Comparison of ENCODE assay signal across 20 cellular contexts in genomic region chr19:30172643-30173242, GRCh38.
"Had no signal": no experiment of that assay in that cellular context is flagged by ENCODE, and none has a peak within 500 bp of the region (broad histone marks: within the 10 kb centered on the region; RNA-seq: fewer than 3 reads in every experiment).

No MANE protein-coding gene starts in this region.

- H3K27ac ChIP-seq: dorsolateral prefrontal cortex, gastrocnemius medialis, heart right ventricle, neutrophil, psoas muscle, right lobe of liver, upper lobe of left lung, uterus had no signal

- H3K36me3 ChIP-seq: gastrocnemius medialis, heart right ventricle, neutrophil, right lobe of liver, upper lobe of left lung, uterus had no signal

- DNase-seq: cortex of kidney; dorsolateral prefrontal cortex; effector memory CD4-positive, alpha-beta T cell; gastrocnemius medialis; heart right ventricle; hypothalamus; left ventricle myocardium superior; mesenchymal stem cell; naive thymus-derived CD4-positive, alpha-beta T cell; nephron progenitor cell; psoas muscle; retina; right lobe of liver; stimulated activated CD4-positive, alpha-beta T cell treated with anti-CD3 and anti-CD28 coated beads, Interleukin-2, amount 100 ng/mL, for 48 hours; stimulated activated naive CD4-positive, alpha-beta T cell treated with Interleukin-2 at 50 U/mL for 16 hours; uterus had no signal

- H3K4me1 ChIP-seq: gastrocnemius medialis, heart right ventricle, psoas muscle, right lobe of liver, upper lobe of left lung, uterus had no signal

- H3K27me3 ChIP-seq: gastrocnemius medialis, neutrophil, right lobe of liver, upper lobe of left lung, uterus had no signal

- ATAC-seq: esophagus mucosa; gastrocnemius medialis; heart right ventricle; left ventricle myocardium superior; naive thymus-derived CD4-positive, alpha-beta T cell; psoas muscle; right lobe of liver had no signal

- H3K9me3 ChIP-seq: gastrocnemius medialis, heart right ventricle, neutrophil, psoas muscle, right lobe of liver, upper lobe of left lung, uterus had no signal

- H3K4me3 ChIP-seq: dorsolateral prefrontal cortex, gastrocnemius medialis, heart right ventricle, lung, psoas muscle, right lobe of liver, upper lobe of left lung, uterus had no signal
